ENCODE assay signal across 29 cellular contexts in genomic region chr1:68785328-68785727, GRCh38.
A peak's percentile ranks its signal among the peaks of the same experiment; 100 is the strongest.
DNase-seq lines count a peak whose midpoint lies in the region; ATAC-seq and TF ChIP-seq lines count a peak whose summit lies in the region.
"Had no signal": no experiment of that assay in that cellular context is flagged by ENCODE, and none has a peak within 500 bp of the region (broad histone marks: within the 10 kb centered on the region; RNA-seq: fewer than 3 reads in every experiment).

No MANE protein-coding gene starts in this region.

- no peak for TF ChIP-seq CTCF in neural cell (IDR thresholded peaks at IDR 0.05; ENCODE audit: poor library complexity, severe bottlenecking)

- TF ChIP-seq RAD21 in neural cell (conservative IDR thresholded peaks at IDR 0.05), result no peak

- H3K4me3 Mint-ChIP-seq in activated CD8-positive, alpha-beta memory T cell treated with anti-CD3 and anti-CD28 coated beads, Interleukin-2, amount 10 ng/mL, durations not matched to agents 7 days and 5 days, result no peak overlapping the region
- H3K4me3 Mint-ChIP-seq: B cell; CD14-positive monocyte; CD4-positive, alpha-beta memory T cell; CD4-positive, alpha-beta T cell; CD4-positive, CD25-positive, alpha-beta regulatory T cell; CD8-positive, alpha-beta memory T cell; CD8-positive, alpha-beta T cell had no signal

- H3K27ac Mint-ChIP-seq in activated CD8-positive, alpha-beta memory T cell treated with anti-CD3 and anti-CD28 coated beads, Interleukin-2, amount 10 ng/mL, durations not matched to agents 7 days and 5 days, result no peak overlapping the region
- H3K27ac Mint-ChIP-seq: B cell; CD14-positive monocyte; CD4-positive, alpha-beta memory T cell; CD4-positive, alpha-beta T cell; CD4-positive, CD25-positive, alpha-beta regulatory T cell; CD8-positive, alpha-beta memory T cell; CD8-positive, alpha-beta T cell had no signal

- no peak overlapping the region for H3K9ac ChIP-seq in neural cell (ENCODE audit: low read length)
- H3K9ac ChIP-seq: BLaER1; BLaER1 treated with 17β-estradiol and CSF1 and Interleukin-3, amounts not matched to agents 10 nM and 100 nM had no signal

- CTCF ChIA-PET in activated CD8-positive, alpha-beta memory T cell treated with anti-CD3 and anti-CD28 coated beads, Interleukin-2, amount 10 ng/mL, durations not matched to agents 7 days and 5 days (lab: Charles Lee), result no interaction called here

- H3K36me3 Mint-ChIP-seq in activated CD8-positive, alpha-beta memory T cell treated with anti-CD3 and anti-CD28 coated beads, Interleukin-2, amount 10 ng/mL, durations not matched to agents 7 days and 5 days, result no peaks in the 10 kb centered on the region
- H3K36me3 Mint-ChIP-seq: CD14-positive monocyte; CD4-positive, alpha-beta memory T cell; CD4-positive, CD25-positive, alpha-beta regulatory T cell; CD8-positive, alpha-beta memory T cell; CD8-positive, alpha-beta T cell had no signal

- no peaks in the 10 kb centered on the region for H3K36me3 ChIP-seq in neural cell (ENCODE audit: insufficient read depth, low read length)
- H3K36me3 ChIP-seq: BE2C; BLaER1; BLaER1 treated with 17β-estradiol and CSF1 and Interleukin-3, amounts not matched to agents 10 nM and 100 nM had no signal

- H3K4me3 ChIP-seq in neural cell (ENCODE audit: low read length), result no peak overlapping the region
- H3K4me3 ChIP-seq: A549; BLaER1; BLaER1 treated with 17β-estradiol and CSF1 and Interleukin-3, amounts not matched to agents 10 nM and 100 nM had no signal

- H3K9me3 ChIP-seq in neural cell (ENCODE audit: low read length), result no peaks in the 10 kb centered on the region
- H3K9me3 ChIP-seq: A549, BE2C, Caco-2 had no signal

- TF ChIP-seq EP300 in neural cell (conservative IDR thresholded peaks at IDR 0.05; ENCODE audit: poor library complexity, severe bottlenecking), result peak; percentile 76

- H3K4me1 Mint-ChIP-seq in activated CD8-positive, alpha-beta memory T cell treated with anti-CD3 and anti-CD28 coated beads, Interleukin-2, amount 10 ng/mL, durations not matched to agents 7 days and 5 days, result peaks cover 4% of the 10 kb centered on the region
- H3K4me1 Mint-ChIP-seq: B cell; CD14-positive monocyte; CD4-positive, alpha-beta memory T cell; CD4-positive, CD25-positive, alpha-beta regulatory T cell; CD8-positive, alpha-beta memory T cell had no signal

- no peak for ATAC-seq in activated CD8-positive, alpha-beta memory T cell treated with anti-CD3 and anti-CD28 coated beads, Interleukin-2, amount 10 ng/mL, durations not matched to agents 7 days and 5 days
- ATAC-seq: A549; CD8-positive, alpha-beta T cell had no signal

- DNase-seq in activated CD8-positive, alpha-beta memory T cell treated with anti-CD3 and anti-CD28 coated beads, Interleukin-2, amount 10 ng/mL, durations not matched to agents 7 days and 5 days, result no peak
- DNase-seq: 8988T; ACHN; AML-193; BE2C; C1 segment of cervical spinal cord; Caco-2; Calu3; CD4-positive, alpha-beta memory T cell; CD4-positive, alpha-beta T cell; CD4-positive, CD25-positive, alpha-beta regulatory T cell; CD8-positive, alpha-beta memory T cell; CD8-positive, alpha-beta T cell; COR-L47; DMS 273 treated with DMSO at 0.1 percent for 48 hours; DMS153; DMS53; DMS79; DMS79 treated with DMSO at 0.1 percent for 48 hours; DND-41; EL had no signal

- H3K27ac ChIP-seq in neural cell (ENCODE audit: low read length), result no peak overlapping the region
- H3K27ac ChIP-seq: 22Rv1; A549; BLaER1; BLaER1 treated with 17β-estradiol and CSF1 and Interleukin-3, amounts not matched to agents 10 nM and 100 nM; C4-2B had no signal

- no peaks in the 10 kb centered on the region for H3K79me2 ChIP-seq in neural cell (replicated peaks; ENCODE audit: insufficient read depth, low read length)

- H3F3A ChIP-seq in neural cell (ENCODE audit: insufficient read depth, low read length, poor library complexity, severe bottlenecking), result no peaks in the 10 kb centered on the region

- no peaks in the 10 kb centered on the region for H3K27me3 Mint-ChIP-seq in activated CD8-positive, alpha-beta memory T cell treated with anti-CD3 and anti-CD28 coated beads, Interleukin-2, amount 10 ng/mL, durations not matched to agents 7 days and 5 days
- H3K27me3 Mint-ChIP-seq: B cell; CD4-positive, alpha-beta memory T cell; CD4-positive, alpha-beta T cell; CD4-positive, CD25-positive, alpha-beta regulatory T cell; CD8-positive, alpha-beta memory T cell had no signal

- no peaks in the 10 kb centered on the region for H3K9me2 ChIP-seq in neural cell (ENCODE audit: insufficient read depth, low read length)

- H2AFZ ChIP-seq in neural cell (ENCODE audit: low read depth, low read length), result no peak overlapping the region

- no peaks in the 10 kb centered on the region for H3K27me3 ChIP-seq in neural cell (ENCODE audit: insufficient read depth, low read depth, low read length)
- H3K27me3 ChIP-seq: BE2C; BLaER1; BLaER1 treated with 17β-estradiol and CSF1 and Interleukin-3, amounts not matched to agents 10 nM and 100 nM had no signal

- no peaks in the 10 kb centered on the region for H4K20me1 ChIP-seq in neural cell (ENCODE audit: insufficient read depth)
- H4K20me1 ChIP-seq: BLaER1; BLaER1 treated with 17β-estradiol and CSF1 and Interleukin-3, amounts not matched to agents 10 nM and 100 nM had no signal

- no peak overlapping the region for H3K4me2 ChIP-seq in neural cell (ENCODE audit: low read length)
- H3K4me2 ChIP-seq: A549; BLaER1; BLaER1 treated with 17β-estradiol and CSF1 and Interleukin-3, amounts not matched to agents 10 nM and 100 nM had no signal

- H3K9me3 Mint-ChIP-seq in activated CD8-positive, alpha-beta memory T cell treated with anti-CD3 and anti-CD28 coated beads, Interleukin-2, amount 10 ng/mL, durations not matched to agents 7 days and 5 days (ENCODE audit: low read depth), result peaks cover 2% of the 10 kb centered on the region

TF ChIP-seq in neural cell, 6 proteins besides CTCF, POLR2A, EP300 and RAD21:
- TF ChIP-seq POLR2AphosphoS5 (IDR thresholded peaks at IDR 0.05), result peak; percentile 67
- TF ChIP-seq MXI1 (conservative IDR thresholded peaks at IDR 0.05; ENCODE audit: poor library complexity, severe bottlenecking), result no peak
- TF ChIP-seq REST (IDR thresholded peaks at IDR 0.05; ENCODE audit: borderline replicate concordance), result peak; percentile 66
- peak; percentile 23 for TF ChIP-seq SMC3 (conservative IDR thresholded peaks at IDR 0.05; ENCODE audit: poor library complexity)
- no peak for TF ChIP-seq EZH2 (IDR thresholded peaks at IDR 0.05; ENCODE audit: borderline replicate concordance, insufficient read depth, low read length, poor library complexity, severe bottlenecking)
